2 cellular contexts compared by ENCODE assay signal in genomic region chr3:58335432-58335947, GRCh38.
TF ChIP-seq lines count a peak whose summit lies in the region.

No MANE protein-coding gene starts in this region.

TF ChIP-seq in SK-N-SH, 30 proteins besides CTCF, POLR2A, EP300 and RAD21 (continued from another document):
- no peak for TF ChIP-seq USF2 (IDR thresholded peaks at IDR 0.05; ENCODE audit: borderline replicate concordance, low read depth, low read length)
- TF ChIP-seq SMC3 (IDR thresholded peaks at IDR 0.05; ENCODE audit: low read depth, low read length), result no peak
- no peak for TF ChIP-seq FOXJ3 (CRISPR knock-in tag; IDR thresholded peaks at IDR 0.05)
- TF ChIP-seq IRF3 (IDR thresholded peaks at IDR 0.05; ENCODE audit: low read depth, low read length), result no peak
- no peak for TF ChIP-seq GATA2 (CRISPR knock-in tag; IDR thresholded peaks at IDR 0.05)
- TF ChIP-seq EZH2phosphoT487 (IDR thresholded peaks at IDR 0.05; ENCODE audit: borderline replicate concordance, low read depth), result no peak

TF ChIP-seq in SK-N-SH treated with all-trans-retinoic acid at 6 μM for 48 hours, 23 proteins besides CTCF, POLR2A, EP300 and RAD21:
- TF ChIP-seq CSRNP3 (CRISPR knock-in tag; IDR thresholded peaks at IDR 0.05) (no peak), SNAI2 (CRISPR knock-in tag; IDR thresholded peaks at IDR 0.05) (no peak), ZFP3 (CRISPR knock-in tag; IDR thresholded peaks at IDR 0.05) (no peak), ZC3H10 (CRISPR knock-in tag; IDR thresholded peaks at IDR 0.05) (no peak)
